Comparison of ENCODE assay signal across 19 cellular contexts in genomic region chr22:19044381-19044780, GRCh38.
DNase-seq lines count a peak whose midpoint lies in the region; ATAC-seq and TF ChIP-seq lines count a peak whose summit lies in the region.
"Had no signal": no experiment of that assay in that cellular context is flagged by ENCODE, and none has a peak within 500 bp of the region (broad histone marks: within the 10 kb centered on the region; RNA-seq: fewer than 3 reads in every experiment).

No MANE protein-coding gene starts in this region.

- TF ChIP-seq CTCF in heart right ventricle (IDR thresholded peaks at IDR 0.05) (no peak), neural crest cell (conservative IDR thresholded peaks at IDR 0.05) (no peak), HFFc6 (IDR thresholded peaks at IDR 0.05) (no peak), glutamatergic neuron (IDR thresholded peaks at IDR 0.05; ENCODE audit: partially characterized antibody, unreplicated experiment) (no peak), adrenal gland (IDR thresholded peaks at IDR 0.05) (no peak)

- DNase-seq in Right ventricle myocardium inferior (ENCODE audit: missing footprints) (peak; percentile 11), heart right ventricle (no peak), T-helper 17 cell (no peak), neural crest cell (ENCODE audit: low read depth, low spot score) (no peak), HFFc6 (no peak), glutamatergic neuron (no peak), adrenal gland (no peak)
- DNase-seq: Caco-2; CD4-positive, alpha-beta memory T cell; DND-41; Kasumi-1; NCI-H1417; NCI-H1694 treated with DMSO at 0.1 percent for 48 hours; NCI-H446; NCI-H526 treated with DMSO at 0.1 percent for 48 hours; SHP77 had no signal

- H3K27ac ChIP-seq in heart right ventricle (no peak overlapping the region), adrenal gland (no peak overlapping the region)
- H3K27ac ChIP-seq: A549 had no signal

- no peak for ATAC-seq in Right ventricle myocardium inferior
- ATAC-seq in heart right ventricle, result no peak
- no peak for ATAC-seq in T-helper 17 cell
- ATAC-seq: A549, GM12878, GM23338 had no signal

- no peaks in the 10 kb centered on the region for H3K27me3 Mint-ChIP-seq in T-helper 17 cell
- H3K27me3 Mint-ChIP-seq in neural crest cell (ENCODE audit: low read depth), result no peaks in the 10 kb centered on the region
- H3K27me3 Mint-ChIP-seq in HFFc6 (ENCODE audit: insufficient read depth), result no peaks in the 10 kb centered on the region
- H3K27me3 Mint-ChIP-seq in glutamatergic neuron (ENCODE audit: unreplicated experiment), result peaks cover 4% of the 10 kb centered on the region
- H3K27me3 Mint-ChIP-seq: CD4-positive, alpha-beta memory T cell had no signal

- H3K4me1 ChIP-seq in heart right ventricle (no peaks in the 10 kb centered on the region), adrenal gland (replicated peaks in 1 of 2) (peaks cover 0 to 9% of the 10 kb centered on the region in 2 donors)
- H3K4me1 ChIP-seq: A549, Caco-2 had no signal

- H3K9me3 ChIP-seq in heart right ventricle (no peaks in the 10 kb centered on the region), T-helper 17 cell (ENCODE audit: control insufficient read depth, low read length, poor library complexity, severe bottlenecking) (no peaks in the 10 kb centered on the region), adrenal gland (replicated peaks in 1 of 3) (no peaks in the 10 kb centered on the region)
- H3K9me3 ChIP-seq: A549, Caco-2 had no signal

- intact Hi-C loops in Right ventricle myocardium inferior (cut with DNase I) (no loop called here), heart right ventricle (cut with DNase I) (no loop called here), adrenal gland (cut with DNase I) (loop anchor here in 1 of 2 donors (10.0 kb wide), 1 partner anchor 60 kb away; no protein-coding TSS in a partner anchor)

- H3K4me3 ChIP-seq in heart right ventricle (no peak overlapping the region), adrenal gland (no peak overlapping the region)
- H3K4me3 ChIP-seq: A549, GM12878, GM23338 had no signal

- TF ChIP-seq POLR2A in adrenal gland (IDR thresholded peaks at IDR 0.05), result no peak

- H3K36me3 Mint-ChIP-seq in T-helper 17 cell (ENCODE audit: low read depth) (peaks cover 10% of the 10 kb centered on the region), neural crest cell (ENCODE audit: low read depth) (peaks cover 9% of the 10 kb centered on the region), HFFc6 (ENCODE audit: low read depth) (peaks cover 29% of the 10 kb centered on the region), glutamatergic neuron (ENCODE audit: unreplicated experiment) (peaks cover 5% of the 10 kb centered on the region)

- H3K4me1 Mint-ChIP-seq in T-helper 17 cell (peaks cover 3% of the 10 kb centered on the region), neural crest cell (no peaks in the 10 kb centered on the region), HFFc6 (ENCODE audit: low read depth) (peaks cover 18% of the 10 kb centered on the region), glutamatergic neuron (ENCODE audit: low read depth, unreplicated experiment) (no peaks in the 10 kb centered on the region)
- H3K4me1 Mint-ChIP-seq: GM23338 had no signal

- WGBS in heart right ventricle, 2 donors, result 82 to 93% methylated on average over 6 of the region's 6 CpGs
- WGBS in adrenal gland, 4 donors, result 85 to 90% (median 87%) methylated on average over 5 to 6 of the region's 6 CpGs

- H3K27ac Mint-ChIP-seq in T-helper 17 cell (peak overlapping the region; percentile 47), neural crest cell (ENCODE audit: unreplicated experiment) (peak overlapping the region; percentile 62), HFFc6 (no peak overlapping the region; the same call in 1 of the 2 replicates), glutamatergic neuron (ENCODE audit: unreplicated experiment) (no peak overlapping the region)
- H3K27ac Mint-ChIP-seq: CD4-positive, alpha-beta memory T cell; GM23338 had no signal

- H3K4me3 Mint-ChIP-seq in T-helper 17 cell (no peak overlapping the region), neural crest cell (no peak overlapping the region), HFFc6 (no peak overlapping the region), glutamatergic neuron (ENCODE audit: unreplicated experiment) (no peak overlapping the region)
- H3K4me3 Mint-ChIP-seq: CD4-positive, alpha-beta memory T cell; GM23338 had no signal

- H3K36me3 ChIP-seq in heart right ventricle (peaks cover 6 to 100% (median 82%) of the 10 kb centered on the region in 9 donors), adrenal gland (replicated peaks in 1 of 2) (peaks cover 0 to 95% of the 10 kb centered on the region in 2 donors)

- no peaks in the 10 kb centered on the region for H3K9me3 Mint-ChIP-seq in neural crest cell
- no peaks in the 10 kb centered on the region for H3K9me3 Mint-ChIP-seq in HFFc6
- H3K9me3 Mint-ChIP-seq in glutamatergic neuron (ENCODE audit: unreplicated experiment), result peaks cover 2% of the 10 kb centered on the region
- H3K9me3 Mint-ChIP-seq: CD4-positive, alpha-beta memory T cell; GM23338 had no signal

- no peaks in the 10 kb centered on the region for H3K27me3 ChIP-seq in heart right ventricle
- H3K27me3 ChIP-seq in adrenal gland, result no peaks in the 10 kb centered on the region

Comparison
In these comparisons a context has a peak if more than half of its experiments do, and no peak if none do; other contexts are left out.
1. H3K27ac Mint-ChIP-seq: peak in T-helper 17 cell (single experiment) and neural crest cell (single experiment); none in HFFc6 (single experiment) and glutamatergic neuron (single experiment).